ENCODE assay signal across 13 cellular contexts in the genomic region with DNA sequence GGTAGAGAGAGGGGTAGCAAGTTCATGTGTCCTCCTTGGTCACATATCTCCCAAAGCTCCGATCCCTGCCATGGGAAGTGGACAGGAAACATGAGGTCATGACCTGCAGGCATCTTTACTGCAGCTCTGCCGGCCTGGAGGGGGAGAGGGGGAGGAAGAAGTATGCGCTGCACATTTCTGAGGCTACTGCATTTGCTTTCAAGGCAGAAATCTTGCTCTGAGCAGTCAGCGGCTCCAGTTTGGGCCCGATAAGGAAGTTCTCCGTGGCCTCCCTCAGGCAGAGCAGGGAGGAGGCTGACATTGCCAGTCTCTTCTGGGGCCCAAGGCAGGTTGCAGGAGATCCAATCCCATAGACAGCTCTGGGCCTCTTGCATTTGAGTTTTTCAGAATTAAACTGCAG. TPM values are rescaled to one million over a fixed set of nuclear protein-coding genes. Genes with fewer than 3 reads are reported as not detected.
DNase-seq lines count a peak whose midpoint lies in the region.
"Had no signal": no experiment of that assay in that cellular context is flagged by ENCODE, and none has a peak within 500 bp of the region (broad histone marks: within the 10 kb centered on the region; RNA-seq: fewer than 3 reads in every experiment).

No MANE protein-coding gene starts in this region.

- H2BK5ac ChIP-seq in mesendoderm (ENCODE audit: low read length) = peak overlapping the region; percentile 90

- peaks cover 15% of the 10 kb centered on the region for H3K79me1 ChIP-seq in mesendoderm (ENCODE audit: low read length)

- H3K27me3 ChIP-seq in BLaER1 treated with 17β-estradiol and CSF1 and Interleukin-3, amounts not matched to agents 10 nM and 100 nM = peaks cover 0 to 51% (median 32%) of the 10 kb centered on the region in 11 experiments; a peak in 13 of 22 replicates
- H3K27me3 ChIP-seq in HUES64 (ENCODE audit: insufficient read depth, low read length) (peaks cover 6% of the 10 kb centered on the region; the same call in 1 of the 2 replicates), mesendoderm (ENCODE audit: insufficient read depth, low read length, poor library complexity) (no peaks in the 10 kb centered on the region)
- H3K27me3 ChIP-seq: SJSA1 had no signal

- H3K27ac Mint-ChIP-seq in activated T-helper 1 cell treated with anti-CD3 and anti-CD28 coated beads, Interleukin-12 subunit alpha, Interleukin-12 subunit beta, Interleukin-2, Interleukin-4 antibody, amounts not matched to agents 30 ng/mL and 10 ng/mL and 1 ng/mL, durations not matched to agents 14 hours and 24 hours and 36 hours = peak overlapping the region; percentile 67

- no peak for DNase-seq in activated T-helper 1 cell treated with anti-CD3 and anti-CD28 coated beads, Interleukin-12 subunit alpha, Interleukin-12 subunit beta, Interleukin-2, Interleukin-4 antibody, amounts not matched to agents 30 ng/mL and 10 ng/mL and 1 ng/mL, durations not matched to agents 14 hours and 24 hours and 36 hours (ENCODE audit: low spot score)
- peak; percentile 80 for DNase-seq in mesendoderm
- no peak for DNase-seq in NCI-H128 (lab: John Stamatoyannopoulos, UW; ENCODE audit: unreplicated experiment)
- DNase-seq in Ammon's horn (ENCODE audit: low spot score) = no peak
- no peak for DNase-seq in NCI-H1436 treated with DMSO at 0.1 percent for 48 hours (lab: John Stamatoyannopoulos, UW)
- no peak for DNase-seq in GM03348 (ENCODE audit: low spot score)
- DNase-seq: activated gamma-delta T cell treated with Interleukin-2 at 50 U/mL for 16 hours, DMS 273 treated with DMSO at 0.1 percent for 48 hours, NCI-H146 had no signal

- H3K56ac ChIP-seq in mesendoderm (ENCODE audit: low read length) = peak overlapping the region; percentile 32

- H3K4me3 ChIP-seq in BLaER1 treated with 17β-estradiol and CSF1 and Interleukin-3, amounts not matched to agents 10 nM and 100 nM = no peak overlapping the region; a peak in 1 of 20 replicates
- no peak overlapping the region for H3K4me3 ChIP-seq in HUES64 (ENCODE audit: low read length)
- no peak overlapping the region for H3K4me3 ChIP-seq in mesendoderm (ENCODE audit: low read length)
- H3K4me3 ChIP-seq: SJSA1 had no signal

- H3K27ac ChIP-seq in BLaER1 treated with 17β-estradiol and CSF1 and Interleukin-3, amounts not matched to agents 10 nM and 100 nM = peak overlapping the region in 5 of 11 experiments; percentile 31 to 88 (median 62); a peak in 8 of 22 replicates
- H3K27ac ChIP-seq in HUES64 (ENCODE audit: low read depth, low read length) (peak overlapping the region; percentile 43; the same call in 1 of the 2 replicates), mesendoderm (ENCODE audit: low read depth, low read length) (peak overlapping the region; percentile 59)
- H3K27ac ChIP-seq: SJSA1 had no signal

- intact Hi-C loops in activated T-helper 1 cell treated with anti-CD3 and anti-CD28 coated beads, Interleukin-12 subunit alpha, Interleukin-12 subunit beta, Interleukin-2, Interleukin-4 antibody, amounts not matched to agents 30 ng/mL and 10 ng/mL and 1 ng/mL, durations not matched to agents 14 hours and 24 hours and 36 hours (cut with micrococcal nuclease) = loop anchor here (10.0 kb wide), 1 partner anchor 288 kb away; no protein-coding TSS in a partner anchor

- peaks cover 34 to 49% (median 35%) of the 10 kb centered on the region in 11 experiments for H4K20me1 ChIP-seq in BLaER1 treated with 17β-estradiol and CSF1 and Interleukin-3, amounts not matched to agents 10 nM and 100 nM

- H3K4me1 Mint-ChIP-seq in activated T-helper 1 cell treated with anti-CD3 and anti-CD28 coated beads, Interleukin-12 subunit alpha, Interleukin-12 subunit beta, Interleukin-2, Interleukin-4 antibody, amounts not matched to agents 30 ng/mL and 10 ng/mL and 1 ng/mL, durations not matched to agents 14 hours and 24 hours and 36 hours (ENCODE audit: low read depth) = peaks cover 71% of the 10 kb centered on the region

- H3K23ac ChIP-seq in mesendoderm (ENCODE audit: low read length) = no peak overlapping the region

- 41% methylated on average over 6 of the region's 6 CpGs for WGBS in HUES64
- no CpG with 5 or more reads among the region's 6 CpGs for WGBS in mesendoderm (ENCODE audit: extremely low coverage, insufficient coverage, low lambda C conversion rate)

- H2BK120ac ChIP-seq in mesendoderm (ENCODE audit: low read depth, low read length) = peak overlapping the region; percentile 75

- H3K9ac ChIP-seq in BLaER1 treated with 17β-estradiol and CSF1 and Interleukin-3, amounts not matched to agents 10 nM and 100 nM = peak overlapping the region in 8 of 11 experiments; percentile 6 to 93 (median 40); a peak in 7 of 22 replicates
- H3K9ac ChIP-seq in HUES64 (ENCODE audit: low read depth, low read length) (no peak overlapping the region), mesendoderm (ENCODE audit: low read length) (peak overlapping the region; percentile 44)

- no peak overlapping the region for H2BK15ac ChIP-seq in mesendoderm (replicated peaks; ENCODE audit: low read depth)

- peaks cover 80 to 91% (median 83%) of the 10 kb centered on the region in 10 experiments for H3K4me1 ChIP-seq in BLaER1 treated with 17β-estradiol and CSF1 and Interleukin-3, amounts not matched to agents 10 nM and 100 nM
- H3K4me1 ChIP-seq in HUES64 (ENCODE audit: insufficient read depth, low read length) (peaks cover 48% of the 10 kb centered on the region), mesendoderm (ENCODE audit: control insufficient read depth, low read depth, low read length) (peaks cover 39% of the 10 kb centered on the region)

- peaks cover 0 to 58% (median 14%) of the 10 kb centered on the region in 11 experiments; a peak in 12 of 22 replicates for H3K36me3 ChIP-seq in BLaER1 treated with 17β-estradiol and CSF1 and Interleukin-3, amounts not matched to agents 10 nM and 100 nM
- H3K36me3 ChIP-seq in HUES64 (ENCODE audit: insufficient read depth, low read length) = no peaks in the 10 kb centered on the region
- no peaks in the 10 kb centered on the region for H3K36me3 ChIP-seq in mesendoderm (ENCODE audit: control insufficient read depth, insufficient read depth, low read length)

- peak overlapping the region; percentile 10 for H2AK5ac ChIP-seq in mesendoderm (ENCODE audit: low read length)

- no peaks in the 10 kb centered on the region for H3K9me3 Mint-ChIP-seq in activated T-helper 1 cell treated with anti-CD3 and anti-CD28 coated beads, Interleukin-12 subunit alpha, Interleukin-12 subunit beta, Interleukin-2, Interleukin-4 antibody, amounts not matched to agents 30 ng/mL and 10 ng/mL and 1 ng/mL, durations not matched to agents 14 hours and 24 hours and 36 hours

- peak overlapping the region; percentile 94 to 100 (median 98) for H3K4me2 ChIP-seq in BLaER1 treated with 17β-estradiol and CSF1 and Interleukin-3, amounts not matched to agents 10 nM and 100 nM
- no peak overlapping the region for H3K4me2 ChIP-seq in mesendoderm (ENCODE audit: low read length)

- no peak overlapping the region for H4K8ac ChIP-seq in mesendoderm (ENCODE audit: low read depth, low read length)

- H3K79me2 ChIP-seq in mesendoderm (ENCODE audit: control insufficient read depth, insufficient read depth, low read length) = peaks cover 33% of the 10 kb centered on the region

- peak overlapping the region; percentile 76 for H3K4me3 Mint-ChIP-seq in activated T-helper 1 cell treated with anti-CD3 and anti-CD28 coated beads, Interleukin-12 subunit alpha, Interleukin-12 subunit beta, Interleukin-2, Interleukin-4 antibody, amounts not matched to agents 30 ng/mL and 10 ng/mL and 1 ng/mL, durations not matched to agents 14 hours and 24 hours and 36 hours

- no peaks in the 10 kb centered on the region for H3K27me3 Mint-ChIP-seq in activated T-helper 1 cell treated with anti-CD3 and anti-CD28 coated beads, Interleukin-12 subunit alpha, Interleukin-12 subunit beta, Interleukin-2, Interleukin-4 antibody, amounts not matched to agents 30 ng/mL and 10 ng/mL and 1 ng/mL, durations not matched to agents 14 hours and 24 hours and 36 hours (ENCODE audit: insufficient read depth)

- H3K9me3 ChIP-seq in BLaER1 treated with 17β-estradiol and CSF1 and Interleukin-3, amounts not matched to agents 10 nM and 100 nM (replicated peaks in 1 of 11) = no peaks in the 10 kb centered on the region
- no peaks in the 10 kb centered on the region for H3K9me3 ChIP-seq in HUES64 (ENCODE audit: insufficient read depth, low read depth, low read length)

- H3K18ac ChIP-seq in mesendoderm (ENCODE audit: low read length) = peak overlapping the region; percentile 72

- no peak overlapping the region for H4K5ac ChIP-seq in mesendoderm (ENCODE audit: low read length)

- peaks cover 25% of the 10 kb centered on the region for H3K36me3 Mint-ChIP-seq in activated T-helper 1 cell treated with anti-CD3 and anti-CD28 coated beads, Interleukin-12 subunit alpha, Interleukin-12 subunit beta, Interleukin-2, Interleukin-4 antibody, amounts not matched to agents 30 ng/mL and 10 ng/mL and 1 ng/mL, durations not matched to agents 14 hours and 24 hours and 36 hours (ENCODE audit: low read depth)

- no peak overlapping the region for H3K4ac ChIP-seq in mesendoderm (ENCODE audit: low read depth, low read length)

RNA-seq across cellular contexts. Expression of gene NHERF1, which starts 1.5 kb away (rescaled TPM):
- polyA plus RNA-seq in HUES64 (2013, experiment 1 of 2) = 84.0 TPM
- 89.4 TPM for polyA plus RNA-seq in HUES64 (2013, experiment 2 of 2)
- total RNA-seq in activated T-helper 1 cell treated with anti-CD3 and anti-CD28 coated beads, Interleukin-12 subunit alpha, Interleukin-12 subunit beta, Interleukin-2, Interleukin-4 antibody, amounts not matched to agents 30 ng/mL and 10 ng/mL and 1 ng/mL, durations not matched to agents 14 hours and 24 hours and 36 hours = 142 and 153 TPM in 2 replicates
- 141 TPM for polyA plus RNA-seq in mesendoderm (2013, experiment 1 of 2)
- polyA plus RNA-seq in mesendoderm (2013, experiment 2 of 2) = 147 TPM

RNA-seq across cellular contexts. Expression of gene RAB37, which starts 9.9 kb away (rescaled TPM):
- 0.95 TPM for polyA plus RNA-seq in HUES64 (2013, experiment 1 of 2)
- polyA plus RNA-seq in HUES64 (2013, experiment 2 of 2) = 3.0 TPM
- total RNA-seq in activated T-helper 1 cell treated with anti-CD3 and anti-CD28 coated beads, Interleukin-12 subunit alpha, Interleukin-12 subunit beta, Interleukin-2, Interleukin-4 antibody, amounts not matched to agents 30 ng/mL and 10 ng/mL and 1 ng/mL, durations not matched to agents 14 hours and 24 hours and 36 hours = 6.0 and 6.1 TPM in 2 replicates
- 1.2 TPM for polyA plus RNA-seq in mesendoderm (2013, experiment 1 of 2)
- polyA plus RNA-seq in mesendoderm (2013, experiment 2 of 2) = 0.94 TPM

RNA-seq across cellular contexts. Expression of gene NAT9, which starts 29.2 kb away (rescaled TPM):
- 22.7 TPM for polyA plus RNA-seq in HUES64 (2013, experiment 1 of 2)
- polyA plus RNA-seq in HUES64 (2013, experiment 2 of 2) = 24.3 TPM
- total RNA-seq in activated T-helper 1 cell treated with anti-CD3 and anti-CD28 coated beads, Interleukin-12 subunit alpha, Interleukin-12 subunit beta, Interleukin-2, Interleukin-4 antibody, amounts not matched to agents 30 ng/mL and 10 ng/mL and 1 ng/mL, durations not matched to agents 14 hours and 24 hours and 36 hours = 69.0 and 70.8 TPM in 2 replicates
- polyA plus RNA-seq in mesendoderm (2013, experiment 1 of 2) = 13.4 TPM
- polyA plus RNA-seq in mesendoderm (2013, experiment 2 of 2) = 13.7 TPM

RNA-seq across cellular contexts. Expression of gene CD300LF, which starts 34.2 kb away (rescaled TPM):
- polyA plus RNA-seq in HUES64 (2013, experiment 1 of 2) = not detected
- polyA plus RNA-seq in HUES64 (2013, experiment 2 of 2) = not detected
- not detected in 2 replicates for total RNA-seq in activated T-helper 1 cell treated with anti-CD3 and anti-CD28 coated beads, Interleukin-12 subunit alpha, Interleukin-12 subunit beta, Interleukin-2, Interleukin-4 antibody, amounts not matched to agents 30 ng/mL and 10 ng/mL and 1 ng/mL, durations not matched to agents 14 hours and 24 hours and 36 hours
- polyA plus RNA-seq in mesendoderm (2013, experiment 1 of 2) = not detected
- polyA plus RNA-seq in mesendoderm (2013, experiment 2 of 2) = not detected
- total RNA-seq: fibroblast of lung, SJSA1 had no signal
- polyA plus RNA-seq: fibroblast of lung had no signal
